12 cellular contexts compared by ENCODE assay signal in genomic region chr17:73566905-73567782, GRCh38.
DNase-seq lines count a peak whose midpoint lies in the region; ATAC-seq lines count a peak whose summit lies in the region.
"Had no signal": no experiment of that assay in that cellular context is flagged by ENCODE, and none has a peak within 500 bp of the region (broad histone marks: within the 10 kb centered on the region; RNA-seq: fewer than 3 reads in every experiment).

No MANE protein-coding gene starts in this region.

- H3K9me3 Mint-ChIP-seq in activated T-cell treated with anti-CD3 and anti-CD28 coated beads, Interleukin-2, amount 50 U/mL, for 4 hours = no peaks in the 10 kb centered on the region
- no peaks in the 10 kb centered on the region for H3K9me3 Mint-ChIP-seq in immature natural killer cell
- H3K9me3 Mint-ChIP-seq: CD14-positive monocyte had no signal

- no peak overlapping the region for H3K27ac Mint-ChIP-seq in immature natural killer cell

- ATAC-seq in activated T-cell treated with anti-CD3 and anti-CD28 coated beads, Interleukin-2, amount 50 U/mL, for 4 hours = peak; percentile 75 to 76
- ATAC-seq in HG02981 (IDR thresholded peaks at IDR 0.05; ENCODE audit: unreplicated experiment) (no peak), GM18511 (IDR thresholded peaks at IDR 0.05; ENCODE audit: unreplicated experiment) (no peak)
- ATAC-seq: left cardiac atrium had no signal

- no peaks in the 10 kb centered on the region for H3K36me3 Mint-ChIP-seq in activated T-cell treated with anti-CD3 and anti-CD28 coated beads, Interleukin-2, amount 50 U/mL, for 4 hours (ENCODE audit: insufficient read depth)
- H3K36me3 Mint-ChIP-seq in immature natural killer cell = no peaks in the 10 kb centered on the region
- H3K36me3 Mint-ChIP-seq: CD14-positive monocyte had no signal

- peaks cover 20% of the 10 kb centered on the region for H3K4me1 Mint-ChIP-seq in activated T-cell treated with anti-CD3 and anti-CD28 coated beads, Interleukin-2, amount 50 U/mL, for 4 hours (ENCODE audit: low read depth)
- H3K4me1 Mint-ChIP-seq in immature natural killer cell = peaks cover 4 to 15% of the 10 kb centered on the region in 2 donors

- no peaks in the 10 kb centered on the region for H3K27me3 Mint-ChIP-seq in activated T-cell treated with anti-CD3 and anti-CD28 coated beads, Interleukin-2, amount 50 U/mL, for 4 hours (ENCODE audit: low read depth)
- H3K27me3 Mint-ChIP-seq in immature natural killer cell (ENCODE audit: low read depth in 3 of 3) = peaks cover 2 to 5% (median 3%) of the 10 kb centered on the region in 3 donors

- peak; percentile 20 for DNase-seq in stimulated activated CD4-positive, alpha-beta T cell treated with anti-CD3 and anti-CD28 coated beads, Interleukin-1b, Interleukin-23, amount 100 ng/mL, for 48 hours
- no peak for DNase-seq in stimulated activated CD4-positive, alpha-beta T cell treated with anti-CD3 and anti-CD28 coated beads, Interleukin-12 subunit alpha, Interleukin-12 subunit beta, amount 100 ng/mL, for 4 hours
- peak; percentile 12 for DNase-seq in activated T-cell treated with anti-CD3 and anti-CD28 coated beads, Interleukin-2, amount 50 U/mL, for 4 hours
- peak in 2 of 3 donors; percentile 16 to 28 for DNase-seq in immature natural killer cell
- no peak for DNase-seq in NCI-H1436 (lab: John Stamatoyannopoulos, UW)
- DNase-seq in SKM-1 (lab: John Stamatoyannopoulos, UW; ENCODE audit: unreplicated experiment) = no peak
- DNase-seq: GOT3, left cardiac atrium, right lobe of liver had no signal

- H3K4me3 Mint-ChIP-seq in activated T-cell treated with anti-CD3 and anti-CD28 coated beads, Interleukin-2, amount 50 U/mL, for 4 hours = no peak overlapping the region
- H3K4me3 Mint-ChIP-seq in immature natural killer cell = no peak overlapping the region
- H3K4me3 Mint-ChIP-seq: CD14-positive monocyte had no signal

Comparison
In these comparisons a context has a peak if more than half of its experiments do, and no peak if none do; other contexts are left out.
1. DNase-seq: peak in stimulated activated CD4-positive, alpha-beta T cell treated with anti-CD3 and anti-CD28 coated beads, Interleukin-1b, Interleukin-23, amount 100 ng/mL, for 48 hours (single experiment), activated T-cell treated with anti-CD3 and anti-CD28 coated beads, Interleukin-2, amount 50 U/mL, for 4 hours (single experiment) and immature natural killer cell (2 of 3); none in stimulated activated CD4-positive, alpha-beta T cell treated with anti-CD3 and anti-CD28 coated beads, Interleukin-12 subunit alpha, Interleukin-12 subunit beta, amount 100 ng/mL, for 4 hours (single experiment), NCI-H1436 (single experiment) and SKM-1 (single experiment).
2. ATAC-seq: peak in activated T-cell treated with anti-CD3 and anti-CD28 coated beads, Interleukin-2, amount 50 U/mL, for 4 hours (2 of 2); none in HG02981 (single experiment) and GM18511 (single experiment).